ENCODE assay signal across 1 cellular context in the genomic region with DNA sequence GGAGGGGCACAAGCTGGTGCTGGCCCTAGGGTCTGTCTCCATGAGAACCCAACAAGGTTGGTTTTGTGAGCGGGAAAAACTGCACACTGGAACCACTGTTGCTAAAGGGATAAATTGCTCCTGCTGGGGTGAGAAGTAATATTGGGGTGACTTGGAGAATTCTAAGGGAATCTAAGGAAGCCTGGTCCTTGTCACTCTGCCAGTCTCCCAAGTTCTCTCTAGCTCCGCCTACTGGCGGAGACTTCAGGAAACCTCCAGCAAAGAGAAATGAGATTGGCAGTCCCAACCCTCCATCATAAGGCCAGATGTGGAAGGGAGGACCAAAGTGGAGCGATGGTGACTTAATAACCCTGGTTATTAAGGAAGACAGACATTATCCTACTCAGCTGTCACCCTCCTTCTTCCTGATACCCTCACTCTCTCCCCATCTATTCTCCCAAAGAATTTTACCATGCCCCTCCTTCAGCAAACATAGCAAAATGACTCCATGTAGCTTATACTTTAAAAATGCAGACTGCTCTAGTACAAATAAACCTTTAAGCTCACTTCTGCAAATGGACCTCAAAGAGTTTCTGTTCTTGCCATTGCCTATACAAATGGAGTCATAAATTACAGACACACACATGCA.
TF ChIP-seq lines count a peak whose summit lies in the region.

No MANE protein-coding gene starts in this region.

TF ChIP-seq in SK-N-SH treated with all-trans-retinoic acid at 6 μM for 48 hours, 23 proteins besides CTCF, POLR2A, EP300 and RAD21 (continued from another document):
- TF ChIP-seq, protein P1, sequence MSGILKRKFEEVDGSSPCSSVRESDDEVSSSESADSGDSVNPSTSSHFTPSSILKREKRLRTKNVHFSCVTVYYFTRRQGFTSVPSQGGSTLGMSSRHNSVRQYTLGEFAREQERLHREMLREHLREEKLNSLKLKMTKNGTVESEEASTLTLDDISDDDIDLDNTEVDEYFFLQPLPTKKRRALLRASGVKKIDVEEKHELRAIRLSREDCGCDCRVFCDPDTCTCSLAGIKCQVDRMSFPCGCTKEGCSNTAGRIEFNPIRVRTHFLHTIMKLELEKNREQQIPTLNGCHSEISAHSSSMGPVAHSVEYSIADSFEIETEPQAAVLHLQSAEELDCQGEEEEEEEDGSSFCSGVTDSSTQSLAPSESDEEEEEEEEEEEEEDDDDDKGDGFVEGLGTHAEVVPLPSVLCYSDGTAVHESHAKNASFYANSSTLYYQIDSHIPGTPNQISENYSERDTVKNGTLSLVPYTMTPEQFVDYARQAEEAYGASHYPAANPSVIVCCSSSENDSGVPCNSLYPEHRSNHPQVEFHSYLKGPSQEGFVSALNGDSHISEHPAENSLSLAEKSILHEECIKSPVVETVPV (CRISPR knock-in tag; IDR thresholded peaks at IDR 0.05), result no peak
- TF ChIP-seq, protein P2, sequence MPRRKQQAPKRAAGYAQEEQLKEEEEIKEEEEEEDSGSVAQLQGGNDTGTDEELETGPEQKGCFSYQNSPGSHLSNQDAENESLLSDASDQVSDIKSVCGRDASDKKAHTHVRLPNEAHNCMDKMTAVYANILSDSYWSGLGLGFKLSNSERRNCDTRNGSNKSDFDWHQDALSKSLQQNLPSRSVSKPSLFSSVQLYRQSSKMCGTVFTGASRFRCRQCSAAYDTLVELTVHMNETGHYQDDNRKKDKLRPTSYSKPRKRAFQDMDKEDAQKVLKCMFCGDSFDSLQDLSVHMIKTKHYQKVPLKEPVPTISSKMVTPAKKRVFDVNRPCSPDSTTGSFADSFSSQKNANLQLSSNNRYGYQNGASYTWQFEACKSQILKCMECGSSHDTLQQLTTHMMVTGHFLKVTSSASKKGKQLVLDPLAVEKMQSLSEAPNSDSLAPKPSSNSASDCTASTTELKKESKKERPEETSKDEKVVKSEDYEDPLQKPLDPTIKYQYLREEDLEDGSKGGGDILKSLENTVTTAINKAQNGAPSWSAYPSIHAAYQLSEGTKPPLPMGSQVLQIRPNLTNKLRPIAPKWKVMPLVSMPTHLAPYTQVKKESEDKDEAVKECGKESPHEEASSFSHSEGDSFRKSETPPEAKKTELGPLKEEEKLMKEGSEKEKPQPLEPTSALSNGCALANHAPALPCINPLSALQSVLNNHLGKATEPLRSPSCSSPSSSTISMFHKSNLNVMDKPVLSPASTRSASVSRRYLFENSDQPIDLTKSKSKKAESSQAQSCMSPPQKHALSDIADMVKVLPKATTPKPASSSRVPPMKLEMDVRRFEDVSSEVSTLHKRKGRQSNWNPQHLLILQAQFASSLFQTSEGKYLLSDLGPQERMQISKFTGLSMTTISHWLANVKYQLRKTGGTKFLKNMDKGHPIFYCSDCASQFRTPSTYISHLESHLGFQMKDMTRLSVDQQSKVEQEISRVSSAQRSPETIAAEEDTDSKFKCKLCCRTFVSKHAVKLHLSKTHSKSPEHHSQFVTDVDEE (CRISPR knock-in tag; IDR thresholded peaks at IDR 0.05), result no peak
- no peak for TF ChIP-seq ESRRG (CRISPR knock-in tag; IDR thresholded peaks at IDR 0.05)
- TF ChIP-seq RARB (CRISPR knock-in tag; IDR thresholded peaks at IDR 0.05), result no peak
